2 cellular contexts compared by ENCODE assay signal in genomic region chr9:114950761-114951160, GRCh38.
TF ChIP-seq lines count a peak whose summit lies in the region.

No MANE protein-coding gene starts in this region.

TF ChIP-seq in liver, 16 proteins besides CTCF, POLR2A, EP300 and RAD21 (continued from another document):
- TF ChIP-seq REST (IDR thresholded peaks at IDR 0.05), result no peak
- peak; percentile 84 to 90 for TF ChIP-seq HNF4A (conservative IDR thresholded peaks at IDR 0.05)
TF ChIP-seq in liver: peak in this region for 4.

TF ChIP-seq in HepG2, 621 proteins besides CTCF, POLR2A, EP300 and RAD21 (continued from another document):
- TF ChIP-seq ZNF609 (CRISPR knock-in tag; IDR thresholded peaks at IDR 0.05; ENCODE audit: borderline replicate concordance) (no peak), HMGXB4 (CRISPR knock-in tag; IDR thresholded peaks at IDR 0.05; ENCODE audit: borderline replicate concordance in 1 of 2, low read depth in 1 of 2) (no peak), ESRRA (CRISPR knock-in tag; IDR thresholded peaks at IDR 0.05; ENCODE audit: low read depth) (no peak), GZF1 (CRISPR knock-in tag; IDR thresholded peaks at IDR 0.05) (no peak), ZBTB40 (IDR thresholded peaks at IDR 0.05) (no peak), ZBTB40 (CRISPR knock-in tag; IDR thresholded peaks at IDR 0.05) (no peak), LCORL (IDR thresholded peaks at IDR 0.05) (no peak), LCORL (CRISPR knock-in tag; IDR thresholded peaks at IDR 0.05) (no peak), ZNF777 (CRISPR knock-in tag; IDR thresholded peaks at IDR 0.05) (no peak)
